In the genomic region with DNA sequence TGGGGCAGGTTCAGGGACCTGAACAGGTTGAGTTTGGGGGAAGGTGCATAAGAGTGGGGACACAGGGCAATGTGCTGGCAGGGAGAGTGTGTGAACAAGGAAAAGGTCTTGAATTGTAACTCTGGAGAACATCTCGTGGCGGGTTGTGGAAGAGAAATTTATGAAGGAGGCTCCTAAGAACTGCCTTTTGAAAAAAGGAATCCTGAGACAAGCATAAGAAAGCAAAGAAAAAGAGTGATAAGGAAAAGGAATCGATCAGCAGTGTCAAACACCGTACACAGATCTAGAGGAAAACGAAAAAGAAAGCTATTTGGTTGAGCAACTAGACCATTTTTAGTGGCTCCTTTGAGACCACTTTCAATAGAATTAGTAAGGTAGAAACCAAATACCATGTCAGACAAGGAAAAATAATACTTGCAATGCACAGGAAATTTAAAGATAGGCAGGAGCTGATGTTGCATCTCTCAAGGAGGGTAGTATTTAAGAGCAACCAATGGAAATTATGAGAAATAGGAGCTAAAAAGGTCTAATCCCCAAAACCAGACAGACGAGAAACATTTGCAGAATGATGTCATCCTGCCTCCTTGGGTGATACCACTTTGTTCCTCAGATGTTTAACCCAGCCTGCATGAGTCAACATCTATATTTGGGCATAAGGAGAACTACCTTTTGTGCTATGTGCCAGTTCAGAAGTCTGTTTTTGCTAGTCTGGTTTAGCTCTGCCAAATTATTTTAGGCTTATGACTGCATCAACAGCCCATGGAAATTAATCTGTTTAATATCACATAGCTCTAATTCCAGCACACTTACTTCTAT, we compare ENCODE assay signal across 1 cellular context.
A peak's percentile ranks its signal among the peaks of the same experiment; 100 is the strongest.
TF ChIP-seq lines count a peak whose summit lies in the region.

No MANE protein-coding gene starts in this region.

TF ChIP-seq in HCT116, 20 proteins besides CTCF, POLR2A, EP300 and RAD21:
- TF ChIP-seq, protein P1, sequence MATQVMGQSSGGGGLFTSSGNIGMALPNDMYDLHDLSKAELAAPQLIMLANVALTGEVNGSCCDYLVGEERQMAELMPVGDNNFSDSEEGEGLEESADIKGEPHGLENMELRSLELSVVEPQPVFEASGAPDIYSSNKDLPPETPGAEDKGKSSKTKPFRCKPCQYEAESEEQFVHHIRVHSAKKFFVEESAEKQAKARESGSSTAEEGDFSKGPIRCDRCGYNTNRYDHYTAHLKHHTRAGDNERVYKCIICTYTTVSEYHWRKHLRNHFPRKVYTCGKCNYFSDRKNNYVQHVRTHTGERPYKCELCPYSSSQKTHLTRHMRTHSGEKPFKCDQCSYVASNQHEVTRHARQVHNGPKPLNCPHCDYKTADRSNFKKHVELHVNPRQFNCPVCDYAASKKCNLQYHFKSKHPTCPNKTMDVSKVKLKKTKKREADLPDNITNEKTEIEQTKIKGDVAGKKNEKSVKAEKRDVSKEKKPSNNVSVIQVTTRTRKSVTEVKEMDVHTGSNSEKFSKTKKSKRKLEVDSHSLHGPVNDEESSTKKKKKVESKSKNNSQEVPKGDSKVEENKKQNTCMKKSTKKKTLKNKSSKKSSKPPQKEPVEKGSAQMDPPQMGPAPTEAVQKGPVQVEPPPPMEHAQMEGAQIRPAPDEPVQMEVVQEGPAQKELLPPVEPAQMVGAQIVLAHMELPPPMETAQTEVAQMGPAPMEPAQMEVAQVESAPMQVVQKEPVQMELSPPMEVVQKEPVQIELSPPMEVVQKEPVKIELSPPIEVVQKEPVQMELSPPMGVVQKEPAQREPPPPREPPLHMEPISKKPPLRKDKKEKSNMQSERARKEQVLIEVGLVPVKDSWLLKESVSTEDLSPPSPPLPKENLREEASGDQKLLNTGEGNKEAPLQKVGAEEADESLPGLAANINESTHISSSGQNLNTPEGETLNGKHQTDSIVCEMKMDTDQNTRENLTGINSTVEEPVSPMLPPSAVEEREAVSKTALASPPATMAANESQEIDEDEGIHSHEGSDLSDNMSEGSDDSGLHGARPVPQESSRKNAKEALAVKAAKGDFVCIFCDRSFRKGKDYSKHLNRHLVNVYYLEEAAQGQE (IDR thresholded peaks at IDR 0.05; ENCODE audit: low read depth), result no peak
- TF ChIP-seq TCF7L2 (IDR thresholded peaks at IDR 0.05; ENCODE audit: borderline replicate concordance, extremely low read depth, insufficient read depth, insufficient read length), result peak; percentile 56
- TF ChIP-seq ZNF274 (IDR thresholded peaks at IDR 0.05; ENCODE audit: low read depth, low read length), result no peak
- TF ChIP-seq POLR2AphosphoS5 (IDR thresholded peaks at IDR 0.05; ENCODE audit: low read depth, low read length), result no peak; the same call in 1 of the 2 replicates
- TF ChIP-seq SRF (IDR thresholded peaks at IDR 0.05; ENCODE audit: low read depth), result peak; percentile 99
- no peak for TF ChIP-seq EZH2phosphoT487 (IDR thresholded peaks at IDR 0.05; ENCODE audit: borderline replicate concordance)
- TF ChIP-seq JUND (IDR thresholded peaks at IDR 0.05), result peak; percentile 91
- no peak for TF ChIP-seq YY1 (IDR thresholded peaks at IDR 0.05; ENCODE audit: extremely low read depth, insufficient replicate concordance, low read depth, low read length)
- TF ChIP-seq CBX3 (IDR thresholded peaks at IDR 0.05; ENCODE audit: low read depth), result peak; percentile 81; the same call in 1 of the 2 replicates
- TF ChIP-seq CEBPB (IDR thresholded peaks at IDR 0.05; ENCODE audit: low read depth), result peak; percentile 64
- TF ChIP-seq EGR1 (IDR thresholded peaks at IDR 0.05; ENCODE audit: low read depth), result no peak
- no peak for TF ChIP-seq EZH2 (IDR thresholded peaks at IDR 0.05)
- TF ChIP-seq, protein P2, sequence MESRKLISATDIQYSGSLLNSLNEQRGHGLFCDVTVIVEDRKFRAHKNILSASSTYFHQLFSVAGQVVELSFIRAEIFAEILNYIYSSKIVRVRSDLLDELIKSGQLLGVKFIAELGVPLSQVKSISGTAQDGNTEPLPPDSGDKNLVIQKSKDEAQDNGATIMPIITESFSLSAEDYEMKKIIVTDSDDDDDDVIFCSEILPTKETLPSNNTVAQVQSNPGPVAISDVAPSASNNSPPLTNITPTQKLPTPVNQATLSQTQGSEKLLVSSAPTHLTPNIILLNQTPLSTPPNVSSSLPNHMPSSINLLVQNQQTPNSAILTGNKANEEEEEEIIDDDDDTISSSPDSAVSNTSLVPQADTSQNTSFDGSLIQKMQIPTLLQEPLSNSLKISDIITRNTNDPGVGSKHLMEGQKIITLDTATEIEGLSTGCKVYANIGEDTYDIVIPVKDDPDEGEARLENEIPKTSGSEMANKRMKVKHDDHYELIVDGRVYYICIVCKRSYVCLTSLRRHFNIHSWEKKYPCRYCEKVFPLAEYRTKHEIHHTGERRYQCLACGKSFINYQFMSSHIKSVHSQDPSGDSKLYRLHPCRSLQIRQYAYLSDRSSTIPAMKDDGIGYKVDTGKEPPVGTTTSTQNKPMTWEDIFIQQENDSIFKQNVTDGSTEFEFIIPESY (IDR thresholded peaks at IDR 0.05; ENCODE audit: extremely low read depth, insufficient replicate concordance, low read length), result no peak
- TF ChIP-seq, protein P3, sequence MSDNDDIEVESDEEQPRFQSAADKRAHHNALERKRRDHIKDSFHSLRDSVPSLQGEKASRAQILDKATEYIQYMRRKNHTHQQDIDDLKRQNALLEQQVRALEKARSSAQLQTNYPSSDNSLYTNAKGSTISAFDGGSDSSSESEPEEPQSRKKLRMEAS (IDR thresholded peaks at IDR 0.05), result peak; percentile 44; the same call in 1 of the 2 replicates
- TF ChIP-seq ELF1 (IDR thresholded peaks at IDR 0.05; ENCODE audit: borderline replicate concordance, low read depth), result no peak
- TF ChIP-seq, protein P4, sequence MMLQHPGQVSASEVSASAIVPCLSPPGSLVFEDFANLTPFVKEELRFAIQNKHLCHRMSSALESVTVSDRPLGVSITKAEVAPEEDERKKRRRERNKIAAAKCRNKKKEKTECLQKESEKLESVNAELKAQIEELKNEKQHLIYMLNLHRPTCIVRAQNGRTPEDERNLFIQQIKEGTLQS (IDR thresholded peaks at IDR 0.05), result peak; percentile 90
- peak; percentile 85 for TF ChIP-seq FOSL1 (IDR thresholded peaks at IDR 0.05; ENCODE audit: low read depth)
- peak; percentile 81 for TF ChIP-seq SP1 (IDR thresholded peaks at IDR 0.05; ENCODE audit: low read depth)
- TF ChIP-seq ZFX (IDR thresholded peaks at IDR 0.05), result no peak
- TF ChIP-seq SIN3A (IDR thresholded peaks at IDR 0.05; ENCODE audit: low read depth), result 0 out of 2 replicates have a peak, but pooled peaks have one; percentile 57
